23 cellular contexts compared by ENCODE assay signal in genomic region chr2:40097691-40098376, GRCh38.
DNase-seq lines count a peak whose midpoint lies in the region; TF ChIP-seq lines count a peak whose summit lies in the region.
"Had no signal": no experiment of that assay in that cellular context is flagged by ENCODE, and none has a peak within 500 bp of the region (broad histone marks: within the 10 kb centered on the region; RNA-seq: fewer than 3 reads in every experiment).

No MANE protein-coding gene starts in this region.

- WGBS in smooth muscle cell (ENCODE audit: low lambda C conversion rate): 32% methylated on average over 2 of the region's 2 CpGs

- DNase-seq in DMS53 (lab: John Stamatoyannopoulos, UW) (peak; percentile 22), DMS53 treated with DMSO at 0.1 percent for 48 hours (lab: John Stamatoyannopoulos, UW; ENCODE audit: unreplicated experiment) (no peak), SW480 (ENCODE audit: low spot score) (peak; percentile 12), fibroblast of peridontal ligament (ENCODE audit: extremely low read depth) (peak; percentile 87), smooth muscle cell (lab: John Stamatoyannopoulos, UW; ENCODE audit: unreplicated experiment) (no peak), RWPE1 (ENCODE audit: low spot score) (no peak), SHP77 treated with DMSO at 0.1 percent for 48 hours (lab: John Stamatoyannopoulos, UW) (no peak)
- no peak for DNase-seq in activated naive CD4-positive, alpha-beta T cell treated with Interleukin-2 at 50 U/mL for 16 hours
- DNase-seq: activated naive CD8-positive, alpha-beta T cell treated with anti-CD3 and anti-CD28 coated beads, Interleukin-2, amount 50 U/mL, for 24 hours; activated T-cell treated with anti-CD3 and anti-CD28 coated beads, Interleukin-2, amount 50 U/mL, for 24 hours; Caco-2; cortex of kidney; NCI-H146; NCI-H510A; nephron progenitor cell; stimulated activated CD4-positive, alpha-beta T cell treated with anti-CD3 and anti-CD28 coated beads, Interleukin-4, amount 100 ng/mL, for 4 hours; T-helper 17 cell; upper lobe of left lung had no signal

- no peaks in the 10 kb centered on the region for H3K9me3 ChIP-seq in smooth muscle cell (replicated peaks; ENCODE audit: low read depth)
- H3K9me3 ChIP-seq: Caco-2, right atrium auricular region, upper lobe of left lung had no signal

- no peaks in the 10 kb centered on the region for H3K79me2 ChIP-seq in smooth muscle cell (ENCODE audit: low read depth)

- H3F3A ChIP-seq in smooth muscle cell (ENCODE audit: low read depth): no peaks in the 10 kb centered on the region

- H3K27ac ChIP-seq in smooth muscle cell (ENCODE audit: low read depth): peak overlapping the region; percentile 55
- H3K27ac ChIP-seq in RWPE1: no peak overlapping the region
- H3K27ac ChIP-seq: 22Rv1, KMS-11, PC-9, upper lobe of left lung had no signal

- H2AFZ ChIP-seq in smooth muscle cell (ENCODE audit: low read depth): no peak overlapping the region
- H2AFZ ChIP-seq: PC-9 had no signal

- H3K4me2 ChIP-seq in smooth muscle cell: peak overlapping the region; percentile 10
- H3K4me2 ChIP-seq: KMS-11, PC-9 had no signal

- H3K36me3 ChIP-seq in smooth muscle cell (ENCODE audit: low read depth): no peaks in the 10 kb centered on the region
- H3K36me3 ChIP-seq: right atrium auricular region, upper lobe of left lung had no signal

- POLR2A ChIA-PET in RWPE1 (lab: Yijun Ruan, JAX; ENCODE audit: low non-redundant PET): no interaction called here

- H3K27me3 ChIP-seq in smooth muscle cell (ENCODE audit: low read depth): no peaks in the 10 kb centered on the region
- H3K27me3 ChIP-seq: right atrium auricular region, upper lobe of left lung had no signal

- no peaks in the 10 kb centered on the region for H4K20me1 ChIP-seq in smooth muscle cell (ENCODE audit: low read depth)

- peaks cover 36% of the 10 kb centered on the region for H3K4me1 ChIP-seq in smooth muscle cell (ENCODE audit: low read depth)
- H3K4me1 ChIP-seq: Caco-2, upper lobe of left lung had no signal

- TF ChIP-seq CTCF in smooth muscle cell (IDR thresholded peaks at IDR 0.05; ENCODE audit: borderline replicate concordance, insufficient read depth, poor library complexity, severe bottlenecking) (no peak), RWPE1 (conservative IDR thresholded peaks at IDR 0.05; ENCODE audit: low read depth) (no peak)

- CTCF ChIA-PET in RWPE1 (lab: Yijun Ruan, JAX): no interaction called here

- H3K4me3 ChIP-seq in smooth muscle cell: no peak overlapping the region
- H3K4me3 ChIP-seq: lung, PC-9, right atrium auricular region, upper lobe of left lung had no signal

- no peak overlapping the region for H3K9ac ChIP-seq in smooth muscle cell (ENCODE audit: low read depth)
- H3K9ac ChIP-seq: KMS-11 had no signal

Comparison
In these comparisons a context has a peak if more than half of its experiments do, and no peak if none do; other contexts are left out.
1. DNase-seq: peak in DMS53 (single experiment), SW480 (single experiment) and fibroblast of peridontal ligament (single experiment); none in DMS53 treated with DMSO at 0.1 percent for 48 hours (single experiment), smooth muscle cell (single experiment), activated naive CD4-positive, alpha-beta T cell treated with Interleukin-2 at 50 U/mL for 16 hours (single experiment), RWPE1 (single experiment) and SHP77 treated with DMSO at 0.1 percent for 48 hours (single experiment).